In genomic region chr15:44157679-44158078, GRCh38 we compare ENCODE assay signal across 12 cellular contexts. TPM values are rescaled to one million over a fixed set of nuclear protein-coding genes. Genes with fewer than 3 reads are reported as not detected.
DNase-seq lines count a peak whose midpoint lies in the region; ATAC-seq, FAIRE-seq and TF ChIP-seq lines count a peak whose summit lies in the region.
"Had no signal": no experiment of that assay in that cellular context is flagged by ENCODE, and none has a peak within 500 bp of the region (broad histone marks: within the 10 kb centered on the region; RNA-seq: fewer than 3 reads in every experiment).

No MANE protein-coding gene starts in this region.

- no peaks in the 10 kb centered on the region for H3K9me3 ChIP-seq in A549
- H3K9me3 ChIP-seq: BLaER1 treated with 17β-estradiol and CSF1 and Interleukin-3, amounts not matched to agents 10 nM and 100 nM had no signal

- H3K4me1 ChIP-seq in A549 = peaks cover 36% of the 10 kb centered on the region

- 15% methylated on average over 1 of the region's 1 CpG for WGBS in A549 (ENCODE audit: missing lambda C conversion rate)

- POLR2A ChIA-PET in A549 (lab: Yijun Ruan, JAX) = no interaction called here

- DNase-seq in A549 (ENCODE audit: low read depth in 1 of 2, low spot score in 1 of 2) = peak; percentile 16 to 63
- DNase-seq in HCEC 1CT = peak; percentile 98
- peak; percentile 94 for DNase-seq in foreskin melanocyte
- no peak for DNase-seq in midbrain (lab: John Stamatoyannopoulos, UW)
- no peak for DNase-seq in NCI-H446 (lab: John Stamatoyannopoulos, UW)
- DNase-seq in epidermal melanocyte (ENCODE audit: insufficient read length, low spot score) = no peak
- DNase-seq: activated gamma-delta T cell treated with Interleukin-2 at 50 U/mL for 16 hours, NCI-H526 treated with DMSO at 0.1 percent for 48 hours, WERI-Rb-1 had no signal

- FAIRE-seq in A549 (lab: Jason Lieb, UNC) = peak; percentile 36

- CTCF ChIA-PET in A549 (lab: Yijun Ruan, JAX) = no interaction called here

- TF ChIP-seq CTCF in A549 (IDR thresholded peaks at IDR 0.05) = no peak

- peak; percentile 73 to 77; a peak in 3 of 5 replicates for TF ChIP-seq EP300 in A549 (IDR thresholded peaks at IDR 0.05)

- ATAC-seq in A549 (peak; percentile 80 to 85; a peak in 5 of 6 replicates), SK-N-SH treated with all-trans-retinoic acid at 6 μM for 48 hours (peak; percentile 94), GM19452 (IDR thresholded peaks at IDR 0.05; ENCODE audit: unreplicated experiment) (no peak)

- TF ChIP-seq RAD21 in A549 (conservative IDR thresholded peaks at IDR 0.05 in 1 of 2, IDR thresholded peaks at IDR 0.05 in 1 of 2) = peak in 1 of 2 experiments; percentile 31; a peak in 1 of 5 replicates

- peak overlapping the region; percentile 74 to 84 for H3K27ac ChIP-seq in A549
- H3K27ac ChIP-seq: BLaER1 treated with 17β-estradiol and CSF1 and Interleukin-3, amounts not matched to agents 10 nM and 100 nM; WERI-Rb-1 had no signal

- no peak overlapping the region for H3K4me3 ChIP-seq in A549
- H3K4me3 ChIP-seq: BLaER1 treated with 17β-estradiol and CSF1 and Interleukin-3, amounts not matched to agents 10 nM and 100 nM had no signal

- no peak for TF ChIP-seq POLR2A in A549 (IDR thresholded peaks at IDR 0.05; ENCODE audit: low read length)

- H3K4me2 ChIP-seq in A549 = peak overlapping the region; percentile 78
- H3K4me2 ChIP-seq: BLaER1 treated with 17β-estradiol and CSF1 and Interleukin-3, amounts not matched to agents 10 nM and 100 nM had no signal

TF ChIP-seq in A549, 52 proteins besides CTCF, POLR2A, EP300 and RAD21 (continues in another document):
- no peak for TF ChIP-seq POLR2AphosphoS2 (conservative IDR thresholded peaks at IDR 0.05; ENCODE audit: low read length)
- no peak for TF ChIP-seq MYC (IDR thresholded peaks at IDR 0.05; ENCODE audit: borderline replicate concordance, low read length)
- no peak; the same call in 2 of the 3 replicates for TF ChIP-seq SMC3 (IDR thresholded peaks at IDR 0.05)
- no peak for TF ChIP-seq USF2 (IDR thresholded peaks at IDR 0.05)
- TF ChIP-seq JUN (IDR thresholded peaks at IDR 0.05) = peak; percentile 51 to 59; a peak in 3 of 5 replicates
- TF ChIP-seq FOSL2 (IDR thresholded peaks at IDR 0.05) = peak; percentile 88
- TF ChIP-seq FOSL2 (CRISPR knock-in tag; IDR thresholded peaks at IDR 0.05) = peak; percentile 84
- TF ChIP-seq E2F6 (IDR thresholded peaks at IDR 0.05; ENCODE audit: borderline replicate concordance, low read depth) = no peak
- no peak for TF ChIP-seq RFX5 (IDR thresholded peaks at IDR 0.05)
- TF ChIP-seq, protein P1, sequence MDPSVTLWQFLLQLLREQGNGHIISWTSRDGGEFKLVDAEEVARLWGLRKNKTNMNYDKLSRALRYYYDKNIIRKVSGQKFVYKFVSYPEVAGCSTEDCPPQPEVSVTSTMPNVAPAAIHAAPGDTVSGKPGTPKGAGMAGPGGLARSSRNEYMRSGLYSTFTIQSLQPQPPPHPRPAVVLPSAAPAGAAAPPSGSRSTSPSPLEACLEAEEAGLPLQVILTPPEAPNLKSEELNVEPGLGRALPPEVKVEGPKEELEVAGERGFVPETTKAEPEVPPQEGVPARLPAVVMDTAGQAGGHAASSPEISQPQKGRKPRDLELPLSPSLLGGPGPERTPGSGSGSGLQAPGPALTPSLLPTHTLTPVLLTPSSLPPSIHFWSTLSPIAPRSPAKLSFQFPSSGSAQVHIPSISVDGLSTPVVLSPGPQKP (IDR thresholded peaks at IDR 0.05; ENCODE audit: low read depth, low read length) = no peak
- TF ChIP-seq NFE2L2 (conservative IDR thresholded peaks at IDR 0.05; ENCODE audit: low read length) = no peak
- no peak for TF ChIP-seq HES2 (IDR thresholded peaks at IDR 0.05)
- TF ChIP-seq TP53 (CRISPR knock-in tag; IDR thresholded peaks at IDR 0.05) = no peak
- TF ChIP-seq CHD4 (IDR thresholded peaks at IDR 0.05; ENCODE audit: borderline replicate concordance) = no peak
- no peak for TF ChIP-seq BHLHE40 (IDR thresholded peaks at IDR 0.05; ENCODE audit: low read depth, low read length)
- no peak for TF ChIP-seq MAX (IDR thresholded peaks at IDR 0.05)

TF ChIP-seq in SK-N-SH treated with all-trans-retinoic acid at 6 μM for 48 hours, 23 proteins besides CTCF, POLR2A, EP300 and RAD21 (continues in another document):
- no peak for TF ChIP-seq ESRRG (CRISPR knock-in tag; IDR thresholded peaks at IDR 0.05)
- peak; percentile 94 for TF ChIP-seq ZC3H10 (CRISPR knock-in tag; IDR thresholded peaks at IDR 0.05)
- TF ChIP-seq RARB (CRISPR knock-in tag; IDR thresholded peaks at IDR 0.05) = no peak
- TF ChIP-seq, protein P2, sequence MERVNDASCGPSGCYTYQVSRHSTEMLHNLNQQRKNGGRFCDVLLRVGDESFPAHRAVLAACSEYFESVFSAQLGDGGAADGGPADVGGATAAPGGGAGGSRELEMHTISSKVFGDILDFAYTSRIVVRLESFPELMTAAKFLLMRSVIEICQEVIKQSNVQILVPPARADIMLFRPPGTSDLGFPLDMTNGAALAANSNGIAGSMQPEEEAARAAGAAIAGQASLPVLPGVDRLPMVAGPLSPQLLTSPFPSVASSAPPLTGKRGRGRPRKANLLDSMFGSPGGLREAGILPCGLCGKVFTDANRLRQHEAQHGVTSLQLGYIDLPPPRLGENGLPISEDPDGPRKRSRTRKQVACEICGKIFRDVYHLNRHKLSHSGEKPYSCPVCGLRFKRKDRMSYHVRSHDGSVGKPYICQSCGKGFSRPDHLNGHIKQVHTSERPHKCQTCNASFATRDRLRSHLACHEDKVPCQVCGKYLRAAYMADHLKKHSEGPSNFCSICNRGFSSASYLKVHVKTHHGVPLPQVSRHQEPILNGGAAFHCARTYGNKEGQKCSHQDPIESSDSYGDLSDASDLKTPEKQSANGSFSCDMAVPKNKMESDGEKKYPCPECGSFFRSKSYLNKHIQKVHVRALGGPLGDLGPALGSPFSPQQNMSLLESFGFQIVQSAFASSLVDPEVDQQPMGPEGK (CRISPR knock-in tag; IDR thresholded peaks at IDR 0.05; ENCODE audit: borderline replicate concordance) = peak; percentile 63; the same call in 1 of the 2 replicates
- TF ChIP-seq OSR1 (CRISPR knock-in tag; IDR thresholded peaks at IDR 0.05) = no peak
- TF ChIP-seq ZNF70 (CRISPR knock-in tag; IDR thresholded peaks at IDR 0.05) = no peak
- no peak for TF ChIP-seq ARNTL (CRISPR knock-in tag; IDR thresholded peaks at IDR 0.05; ENCODE audit: borderline replicate concordance, low read depth)
- no peak for TF ChIP-seq GLIS3 (CRISPR knock-in tag; IDR thresholded peaks at IDR 0.05)
- TF ChIP-seq ISL1 (CRISPR knock-in tag; IDR thresholded peaks at IDR 0.05) = peak; percentile 96
- peak; percentile 46; the same call in 1 of the 2 replicates for TF ChIP-seq CSDC2 (CRISPR knock-in tag; IDR thresholded peaks at IDR 0.05)
- no peak for TF ChIP-seq TOX (CRISPR knock-in tag; IDR thresholded peaks at IDR 0.05; ENCODE audit: borderline replicate concordance)
- TF ChIP-seq ZNF565 (CRISPR knock-in tag; conservative IDR thresholded peaks at IDR 0.05; ENCODE audit: low read depth) = no peak
- TF ChIP-seq TSHZ2 (CRISPR knock-in tag; IDR thresholded peaks at IDR 0.05) = no peak
- no peak for TF ChIP-seq ZNF8 (CRISPR knock-in tag; IDR thresholded peaks at IDR 0.05)
- peak; percentile 88 for TF ChIP-seq CREB5 (CRISPR knock-in tag; IDR thresholded peaks at IDR 0.05; ENCODE audit: low read depth)
- no peak for TF ChIP-seq SNAI2 (CRISPR knock-in tag; IDR thresholded peaks at IDR 0.05)
- TF ChIP-seq BACH2 (CRISPR knock-in tag; IDR thresholded peaks at IDR 0.05; ENCODE audit: borderline replicate concordance) = no peak
- TF ChIP-seq TCF4 (CRISPR knock-in tag; IDR thresholded peaks at IDR 0.05; ENCODE audit: borderline replicate concordance) = no peak
- 0 out of 2 replicates have a peak, but pooled peaks have one; percentile 53 for TF ChIP-seq ZFP3 (CRISPR knock-in tag; IDR thresholded peaks at IDR 0.05)
- TF ChIP-seq ZFP30 (CRISPR knock-in tag; IDR thresholded peaks at IDR 0.05) = no peak

RNA-seq across cellular contexts. Expression of gene FRMD5, which starts 37.4 kb away (rescaled TPM):
- polyA plus RNA-seq in A549 (2011; rRNA removed) = 2.3 and 2.5 TPM in 2 replicates
- 0.88 and 0.90 TPM in 2 replicates for polyA plus RNA-seq in A549 (2012; cell fraction: cytosol; rRNA removed)
- 1.3 and 1.6 TPM in 2 replicates for polyA plus RNA-seq in A549 (2012; cell fraction: nucleus; rRNA removed)
- 2.6 to 3.6 TPM (median 3.3 TPM) in 3 replicates for polyA plus RNA-seq in A549 (2017; fragmentation: RNase III; extraction: RNeasy Plus Mini Kit Qiagen cat#74134 plus additional on column Dnase treatment)
- 4.2 and 5.5 TPM in 2 replicates for polyA minus RNA-seq in A549 (2011; rRNA and poly(A)+ RNA removed)

Comparison
In these comparisons a context has a peak if more than half of its experiments do, and no peak if none do; other contexts are left out.
1. DNase-seq: peak in A549 (2 of 2), HCEC 1CT (single experiment) and foreskin melanocyte (single experiment); none in midbrain (single experiment), NCI-H446 (0 of 2) and epidermal melanocyte (single experiment).